ENCODE assay signal across 15 cellular contexts in the genomic region with DNA sequence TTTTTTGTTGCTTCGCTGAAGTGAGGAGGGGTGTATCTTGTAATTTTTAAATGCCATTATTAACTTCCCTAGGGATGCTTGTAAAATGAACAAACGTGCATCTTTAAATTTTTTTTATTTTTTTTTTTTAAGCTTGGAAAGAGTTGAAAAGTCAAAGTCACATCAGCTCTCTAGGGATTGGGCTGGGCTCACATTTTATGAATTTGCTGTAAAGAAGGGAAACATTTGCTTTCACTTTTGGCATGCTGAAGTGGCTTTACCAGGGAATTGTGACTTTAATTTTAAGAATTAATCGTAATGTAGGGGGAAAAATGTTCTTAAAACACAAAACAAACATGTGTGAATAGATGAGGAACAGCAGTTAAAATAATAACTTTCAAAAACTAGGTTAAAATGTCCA.
DNase-seq lines count a peak whose midpoint lies in the region; ATAC-seq and TF ChIP-seq lines count a peak whose summit lies in the region.
"Had no signal": no experiment of that assay in that cellular context is flagged by ENCODE, and none has a peak within 500 bp of the region (broad histone marks: within the 10 kb centered on the region; RNA-seq: fewer than 3 reads in every experiment).

No MANE protein-coding gene starts in this region.

- no peak overlapping the region for H3K9ac ChIP-seq in Loucy (ENCODE audit: low read depth, low read length, poor library complexity, severe bottlenecking)

- no peaks in the 10 kb centered on the region for H3K9me2 ChIP-seq in Loucy (replicated peaks; ENCODE audit: low read depth, low read length)

- WGBS in esophagus squamous epithelium, 2 donors, result 67 to 71% methylated on average over 3 of the region's 3 CpGs

- ATAC-seq in lower lobe of right lung, result no peak
- no peak for ATAC-seq in thoracic aorta (ENCODE audit: insufficient number of reproducible peaks, low FRiP score, low read depth)
- no peak for ATAC-seq in HG02798 (IDR thresholded peaks at IDR 0.05; ENCODE audit: poor library complexity, unreplicated experiment)
- no peak for ATAC-seq in GM18519 (IDR thresholded peaks at IDR 0.05; ENCODE audit: low FRiP score, unreplicated experiment)
- ATAC-seq: K562, T-helper 17 cell had no signal

- H3K9me3 ChIP-seq in Loucy (ENCODE audit: insufficient read depth, low read depth, low read length) (no peaks in the 10 kb centered on the region), esophagus squamous epithelium (no peaks in the 10 kb centered on the region), lower lobe of right lung (no peaks in the 10 kb centered on the region), thoracic aorta (no peaks in the 10 kb centered on the region)

- H3K27me3 ChIP-seq in Loucy (ENCODE audit: insufficient read depth, low read length, poor library complexity, severe bottlenecking) (no peaks in the 10 kb centered on the region), esophagus squamous epithelium (no peaks in the 10 kb centered on the region), lower lobe of right lung (ENCODE audit: low read depth) (no peaks in the 10 kb centered on the region), thoracic aorta (replicated peaks; ENCODE audit: insufficient read depth) (no peaks in the 10 kb centered on the region)

- intact Hi-C loops in esophagus squamous epithelium (cut with DNase I), result no loop called here
- intact Hi-C loops in lower lobe of right lung (cut with DNase I), result no loop called here

- H3K4me1 ChIP-seq in Loucy (ENCODE audit: insufficient read depth, low read length, poor library complexity, severe bottlenecking) (no peaks in the 10 kb centered on the region), esophagus squamous epithelium (peaks cover 0 to 40% (median 8%) of the 10 kb centered on the region in 3 donors), lower lobe of right lung (peaks cover 13% of the 10 kb centered on the region), thoracic aorta (ENCODE audit: control insufficient read depth in 1 of 2, low read depth in 2 of 2) (peaks cover 16 to 43% of the 10 kb centered on the region in 2 donors)

- no peaks in the 10 kb centered on the region for H4K20me1 ChIP-seq in Loucy (ENCODE audit: insufficient read depth, low read length, poor library complexity, severe bottlenecking)

- no peaks in the 10 kb centered on the region for H3K79me2 ChIP-seq in Loucy (ENCODE audit: insufficient read depth, low read length)

- DNase-seq in esophagus squamous epithelium (lab: John Stamatoyannopoulos, UW), result no peak
- DNase-seq in lower lobe of right lung, result no peak
- DNase-seq in thoracic aorta (ENCODE audit: low spot score), result no peak
- DNase-seq in EL, result no peak
- DNase-seq: activated effector memory CD4-positive, alpha-beta T cell treated with Interleukin-2 at 50 U/mL for 16 hours; anterior cingulate cortex; C1 segment of cervical spinal cord; NCI-H1436; NCI-H345; T-helper 17 cell had no signal

- H3K4me3 ChIP-seq in Loucy (ENCODE audit: low read length, poor library complexity, severe bottlenecking) (no peak overlapping the region), esophagus squamous epithelium (no peak overlapping the region), lower lobe of right lung (no peak overlapping the region), thoracic aorta (peak overlapping the region; percentile 4)
- H3K4me3 ChIP-seq: K562, skin epidermis had no signal

- no peak overlapping the region for H2AFZ ChIP-seq in Loucy (ENCODE audit: low read length)

- no peak for TF ChIP-seq POLR2A in esophagus squamous epithelium (IDR thresholded peaks at IDR 0.05)

- H3K27ac ChIP-seq in esophagus squamous epithelium (peak overlapping the region in 3 of 4 donors; percentile 51 to 69 (median 55)), lower lobe of right lung (peak overlapping the region; percentile 33), thoracic aorta (no peak overlapping the region)

- TF ChIP-seq CTCF in Loucy (conservative IDR thresholded peaks at IDR 0.05; ENCODE audit: low read length), result no peak
- TF ChIP-seq CTCF in esophagus squamous epithelium (IDR thresholded peaks at IDR 0.05), result no peak
- no peak for TF ChIP-seq CTCF in lower lobe of right lung (IDR thresholded peaks at IDR 0.05)
- no peak for TF ChIP-seq CTCF in thoracic aorta (IDR thresholded peaks at IDR 0.05)

- H3K4me2 ChIP-seq in Loucy (ENCODE audit: low read depth, low read length, poor library complexity, severe bottlenecking), result peak overlapping the region; percentile 14

- no peaks in the 10 kb centered on the region for H3F3A ChIP-seq in Loucy (ENCODE audit: low read depth)

- H3K36me3 ChIP-seq in Loucy (ENCODE audit: insufficient read depth, low read length), result no peaks in the 10 kb centered on the region
- no peaks in the 10 kb centered on the region for H3K36me3 ChIP-seq in esophagus squamous epithelium
- H3K36me3 ChIP-seq in lower lobe of right lung, result no peaks in the 10 kb centered on the region
- H3K36me3 ChIP-seq in thoracic aorta, result no peaks in the 10 kb centered on the region

Comparison
In these comparisons a context has a peak if more than half of its experiments do, and no peak if none do; other contexts are left out.
1. H3K27ac ChIP-seq: peak in esophagus squamous epithelium (3 of 4) and lower lobe of right lung (single experiment); none in thoracic aorta (0 of 2).